Comparison of ENCODE assay signal across 12 cellular contexts in the genomic region with DNA sequence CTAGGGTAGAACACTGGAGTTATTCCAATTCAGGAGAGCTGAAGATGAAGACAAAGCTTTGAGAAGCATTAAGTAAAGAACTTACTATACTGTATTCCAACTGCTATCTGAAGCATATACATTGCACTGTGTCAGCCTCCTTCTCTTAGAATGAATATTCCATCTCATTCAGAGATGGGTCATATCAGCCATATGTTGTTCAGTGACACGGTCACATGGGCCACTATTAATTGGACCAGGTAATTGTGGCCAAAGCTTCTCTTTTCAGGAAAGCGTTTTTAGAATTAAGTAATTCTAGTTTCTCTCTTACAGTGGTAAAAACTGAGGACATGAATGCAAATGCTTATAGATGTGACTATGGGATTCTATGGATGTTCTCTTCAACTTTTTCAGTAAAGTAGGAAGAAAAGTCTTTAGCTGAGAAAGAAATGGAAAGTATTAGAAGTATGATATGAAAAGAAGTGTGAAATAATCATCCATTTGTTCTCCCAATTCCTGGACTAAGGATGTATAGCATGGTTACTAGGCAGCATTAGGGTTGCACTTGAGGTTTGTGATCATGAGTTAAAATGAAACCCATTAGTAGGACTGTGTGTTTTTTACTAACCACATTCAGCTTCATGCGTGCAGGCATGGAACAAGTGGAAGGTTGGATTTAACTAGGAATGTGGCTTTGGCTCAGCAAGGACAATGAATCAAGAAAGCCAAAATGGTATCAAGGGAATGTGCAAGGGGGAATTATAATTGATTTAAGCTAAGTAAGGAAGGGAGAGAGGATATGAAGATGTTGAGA. TPM values are rescaled to one million over a fixed set of nuclear protein-coding genes. Genes with fewer than 3 reads are reported as not detected.
DNase-seq lines count a peak whose midpoint lies in the region; ATAC-seq and TF ChIP-seq lines count a peak whose summit lies in the region.
"Had no signal": no experiment of that assay in that cellular context is flagged by ENCODE, and none has a peak within 500 bp of the region (broad histone marks: within the 10 kb centered on the region; RNA-seq: fewer than 3 reads in every experiment).

No MANE protein-coding gene starts in this region.

- 81 to 92% (median 90%) methylated on average over 3 of the region's 3 CpGs for WGBS in heart left ventricle, 4 donors

- DNase-seq in NCI-H187 (lab: John Stamatoyannopoulos, UW) = no peak
- no peak for DNase-seq in heart left ventricle
- DNase-seq in HFFc6 = no peak
- no peak for DNase-seq in activated CD8-positive, alpha-beta T cell treated with anti-CD3 and anti-CD28 coated beads, Interleukin-2, amount 10 ng/mL, durations not matched to agents 7 days and 5 days
- DNase-seq: activated CD4-positive, alpha-beta memory T cell treated with anti-CD3 and anti-CD28 coated beads for 36 hours; aorta; CD8-positive, alpha-beta T cell had no signal

- H3K27me3 ChIP-seq in heart left ventricle = no peaks in the 10 kb centered on the region
- H3K27me3 ChIP-seq: suprapubic skin had no signal

- intact Hi-C loops in heart left ventricle (cut with DNase I) = no loop called here

- peaks cover 0 to 9% (median 0%) of the 10 kb centered on the region in 12 donors for H3K9me3 ChIP-seq in heart left ventricle
- H3K9me3 ChIP-seq: suprapubic skin had no signal

- H3K4me3 ChIP-seq in heart left ventricle = no peak overlapping the region
- H3K4me3 ChIP-seq: suprapubic skin had no signal

- no peak overlapping the region for H3K27ac ChIP-seq in heart left ventricle
- H3K27ac ChIP-seq: suprapubic skin had no signal

- H3K4me1 ChIP-seq in heart left ventricle = no peaks in the 10 kb centered on the region
- H3K4me1 ChIP-seq: suprapubic skin had no signal

- no peaks in the 10 kb centered on the region for H3K36me3 Mint-ChIP-seq in HFFc6 (ENCODE audit: low read depth)
- no peaks in the 10 kb centered on the region for H3K36me3 Mint-ChIP-seq in activated CD8-positive, alpha-beta T cell treated with anti-CD3 and anti-CD28 coated beads, Interleukin-2, amount 10 ng/mL, durations not matched to agents 7 days and 5 days (ENCODE audit: low read depth)
- H3K36me3 Mint-ChIP-seq: CD8-positive, alpha-beta T cell had no signal

- ATAC-seq in GM18499 (IDR thresholded peaks at IDR 0.05; ENCODE audit: insufficient read depth, unreplicated experiment) (peak; percentile 66), GM19438 (IDR thresholded peaks at IDR 0.05; ENCODE audit: low read depth, unreplicated experiment) (peak; percentile 93), HG02759 (IDR thresholded peaks at IDR 0.05; ENCODE audit: unreplicated experiment) (peak; percentile 90), HG03378 (IDR thresholded peaks at IDR 0.05; ENCODE audit: unreplicated experiment) (peak; percentile 81), heart left ventricle (no peak)
- no peak for ATAC-seq in activated CD8-positive, alpha-beta T cell treated with anti-CD3 and anti-CD28 coated beads, Interleukin-2, amount 10 ng/mL, durations not matched to agents 7 days and 5 days
- ATAC-seq: CD8-positive, alpha-beta T cell had no signal

- H3K36me3 ChIP-seq in heart left ventricle = no peaks in the 10 kb centered on the region
- H3K36me3 ChIP-seq: suprapubic skin had no signal

- TF ChIP-seq POLR2A in heart left ventricle (IDR thresholded peaks at IDR 0.05) = no peak

- POLR2A ChIA-PET in activated CD8-positive, alpha-beta T cell treated with anti-CD3 and anti-CD28 coated beads, Interleukin-2, amount 10 ng/mL, durations not matched to agents 7 days and 5 days (lab: Charles Lee) = no interaction called here

- no peak overlapping the region for H3K27ac Mint-ChIP-seq in HFFc6
- H3K27ac Mint-ChIP-seq in activated CD8-positive, alpha-beta T cell treated with anti-CD3 and anti-CD28 coated beads, Interleukin-2, amount 10 ng/mL, durations not matched to agents 7 days and 5 days = no peak overlapping the region
- H3K27ac Mint-ChIP-seq: activated CD4-positive, alpha-beta memory T cell treated with anti-CD3 and anti-CD28 coated beads for 36 hours; CD8-positive, alpha-beta T cell had no signal

- no peaks in the 10 kb centered on the region for H3K27me3 Mint-ChIP-seq in HFFc6 (ENCODE audit: insufficient read depth)
- H3K27me3 Mint-ChIP-seq in activated CD8-positive, alpha-beta T cell treated with anti-CD3 and anti-CD28 coated beads, Interleukin-2, amount 10 ng/mL, durations not matched to agents 7 days and 5 days (ENCODE audit: low read depth) = peaks cover 15% of the 10 kb centered on the region

- H3K4me1 Mint-ChIP-seq in HFFc6 (ENCODE audit: low read depth) = no peaks in the 10 kb centered on the region
- H3K4me1 Mint-ChIP-seq in activated CD8-positive, alpha-beta T cell treated with anti-CD3 and anti-CD28 coated beads, Interleukin-2, amount 10 ng/mL, durations not matched to agents 7 days and 5 days (ENCODE audit: low read depth) = no peaks in the 10 kb centered on the region

- CTCF ChIA-PET in activated CD8-positive, alpha-beta T cell treated with anti-CD3 and anti-CD28 coated beads, Interleukin-2, amount 10 ng/mL, durations not matched to agents 7 days and 5 days (lab: Charles Lee) = no interaction called here

- no peak overlapping the region for H3K4me3 Mint-ChIP-seq in HFFc6
- no peak overlapping the region for H3K4me3 Mint-ChIP-seq in activated CD8-positive, alpha-beta T cell treated with anti-CD3 and anti-CD28 coated beads, Interleukin-2, amount 10 ng/mL, durations not matched to agents 7 days and 5 days
- H3K4me3 Mint-ChIP-seq: activated CD4-positive, alpha-beta memory T cell treated with anti-CD3 and anti-CD28 coated beads for 36 hours; CD8-positive, alpha-beta T cell had no signal

- TF ChIP-seq CTCF in heart left ventricle (IDR thresholded peaks at IDR 0.05) (no peak), HFFc6 (IDR thresholded peaks at IDR 0.05) (no peak)

- H3K9me3 Mint-ChIP-seq in HFFc6 = no peaks in the 10 kb centered on the region; the same call in 1 of the 2 replicates
- H3K9me3 Mint-ChIP-seq in activated CD8-positive, alpha-beta T cell treated with anti-CD3 and anti-CD28 coated beads, Interleukin-2, amount 10 ng/mL, durations not matched to agents 7 days and 5 days (ENCODE audit: insufficient read depth) = no peaks in the 10 kb centered on the region

RNA-seq across cellular contexts. Expression of gene CETN3, which starts 40.9 kb away (rescaled TPM):
- total RNA-seq in heart left ventricle = 10 to 100 TPM in 8 of 9 donors, 1 to 10 TPM in 1; 9.3 to 22.9 (median 18.9) TPM
- polyA plus RNA-seq in heart left ventricle = 10 to 100 TPM; 13.5 to 28.3 TPM
- total RNA-seq in HFFc6 (2021; fragmentation: NEBNext Ultra II Directional; extraction: Animal tissue kit (Norgen Biotek cat#: 25700)) = 10 to 100 TPM; 19.6 to 29.3 (median 24.8) TPM
- total RNA-seq in activated CD8-positive, alpha-beta T cell treated with anti-CD3 and anti-CD28 coated beads, Interleukin-2, amount 10 ng/mL, durations not matched to agents 7 days and 5 days = 10 to 100 TPM; 30.6 to 31.3 TPM

Comparison
In these comparisons a context has a peak if more than half of its experiments do, and no peak if none do; other contexts are left out.
1. ATAC-seq: peak in GM18499 (single experiment), GM19438 (single experiment), HG02759 (single experiment) and HG03378 (single experiment); none in heart left ventricle (0 of 4) and activated CD8-positive, alpha-beta T cell treated with anti-CD3 and anti-CD28 coated beads, Interleukin-2, amount 10 ng/mL, durations not matched to agents 7 days and 5 days (single experiment).